ENCODE assay signal across 12 cellular contexts in the genomic region with DNA sequence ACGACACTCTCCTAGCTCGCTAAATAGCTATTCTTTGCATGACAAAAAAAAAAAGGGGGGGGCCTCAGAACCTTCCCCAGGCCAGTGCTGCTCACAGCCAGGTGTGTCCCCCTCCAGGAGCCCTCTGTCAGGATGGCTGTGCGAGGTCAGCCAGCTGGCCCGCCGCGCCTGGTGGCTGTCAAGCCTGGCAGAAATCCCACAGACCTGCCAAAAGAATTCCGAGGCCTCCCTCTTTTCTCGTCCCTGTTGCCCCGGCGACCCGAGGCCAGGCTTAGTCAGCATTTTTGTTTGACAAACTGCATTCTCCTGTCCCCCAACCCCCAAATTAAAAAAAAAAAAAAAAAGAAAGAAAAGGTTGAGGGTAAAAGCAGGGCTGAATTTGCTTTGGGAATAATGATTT.
DNase-seq lines count a peak whose midpoint lies in the region; ATAC-seq and TF ChIP-seq lines count a peak whose summit lies in the region.
"Had no signal": no experiment of that assay in that cellular context is flagged by ENCODE, and none has a peak within 500 bp of the region (broad histone marks: within the 10 kb centered on the region; RNA-seq: fewer than 3 reads in every experiment).

No MANE protein-coding gene starts in this region.

- H3K4me3 ChIP-seq in H7 (ENCODE audit: insufficient read depth, low read depth, low read length) (no peak overlapping the region), ascending aorta (peak overlapping the region in 1 of 2 donors; percentile 18), hepatocyte (no peak overlapping the region), psoas muscle (peak overlapping the region; percentile 46)

- DNase-seq in H7 (peak; percentile 55), ascending aorta (ENCODE audit: low spot score in 2 of 2) (peak in 1 of 2 donors; percentile 69), hepatocyte (ENCODE audit: low spot score) (peak; percentile 39), psoas muscle (peak; percentile 50 to 74), NCI-H524 treated with DMSO at 0.1 percent for 48 hours (lab: John Stamatoyannopoulos, UW) (no peak)
- no peak for DNase-seq in effector memory CD8-positive, alpha-beta T cell
- DNase-seq: GDM1, NCI-H1048 had no signal

- H3K27ac Mint-ChIP-seq in effector memory CD8-positive, alpha-beta T cell = no peak overlapping the region

- H3K4me2 ChIP-seq in hepatocyte = peak overlapping the region; percentile 60

- H3K9me3 ChIP-seq in ascending aorta = no peaks in the 10 kb centered on the region
- H3K9me3 ChIP-seq in hepatocyte (ENCODE audit: low read depth) = no peaks in the 10 kb centered on the region
- no peaks in the 10 kb centered on the region for H3K9me3 ChIP-seq in psoas muscle

- ATAC-seq in psoas muscle (peak; percentile 47 to 83 (median 68)), HG03439 (IDR thresholded peaks at IDR 0.05; ENCODE audit: unreplicated experiment) (no peak), HG03378 (IDR thresholded peaks at IDR 0.05; ENCODE audit: unreplicated experiment) (no peak)
- ATAC-seq in effector memory CD8-positive, alpha-beta T cell (replicated peaks) = no peak
- ATAC-seq: HCT116 had no signal

- no peak for TF ChIP-seq CTCF in ascending aorta (IDR thresholded peaks at IDR 0.05)
- TF ChIP-seq CTCF in hepatocyte (IDR thresholded peaks at IDR 0.05; ENCODE audit: poor library complexity) = no peak
- TF ChIP-seq CTCF in psoas muscle (IDR thresholded peaks at IDR 0.05) = no peak

- H3K36me3 Mint-ChIP-seq in effector memory CD8-positive, alpha-beta T cell (ENCODE audit: insufficient read depth) = no peaks in the 10 kb centered on the region

- H3K27me3 Mint-ChIP-seq in effector memory CD8-positive, alpha-beta T cell = peaks cover 8 to 25% of the 10 kb centered on the region in 2 donors

- intact Hi-C loops in ascending aorta (cut with DNase I) (no loop called here), psoas muscle (cut with DNase I) (loop anchor here in 1 of 2 donors (10.0 kb wide), 1 partner anchor 118 kb away; a partner anchor contains a TSS)

- H3K9me3 Mint-ChIP-seq in effector memory CD8-positive, alpha-beta T cell = no peaks in the 10 kb centered on the region

- H3K79me2 ChIP-seq in hepatocyte = peaks cover 64% of the 10 kb centered on the region

- H3K36me3 ChIP-seq in H7 (replicated peaks; ENCODE audit: control insufficient read depth, insufficient read depth, low read length) = no peaks in the 10 kb centered on the region
- H3K36me3 ChIP-seq in ascending aorta = no peaks in the 10 kb centered on the region
- no peaks in the 10 kb centered on the region for H3K36me3 ChIP-seq in hepatocyte (replicated peaks; ENCODE audit: insufficient read depth, low read depth)
- peaks cover 0 to 5% of the 10 kb centered on the region in 2 donors for H3K36me3 ChIP-seq in psoas muscle (ENCODE audit: insufficient read depth in 1 of 2, low read depth in 1 of 2)

- no peak overlapping the region for H2AFZ ChIP-seq in hepatocyte

- peaks cover 2 to 3% of the 10 kb centered on the region in 2 donors for H3K4me1 Mint-ChIP-seq in effector memory CD8-positive, alpha-beta T cell (ENCODE audit: low read depth in 2 of 2)

- no peaks in the 10 kb centered on the region for H3K9me2 ChIP-seq in hepatocyte (replicated peaks; ENCODE audit: insufficient read depth)

- 37% methylated on average over 11 of the region's 11 CpGs for WGBS in hepatocyte (ENCODE audit: low lambda C conversion rate, missing lambda C conversion rate)
- WGBS in psoas muscle, 3 donors = 7 to 11% (median 8%) methylated on average over 11 of the region's 11 CpGs

- H3K27ac ChIP-seq in ascending aorta (peak overlapping the region; percentile 37 to 47), hepatocyte (peak overlapping the region; percentile 40), psoas muscle (peak overlapping the region; percentile 52)
- H3K27ac ChIP-seq: epithelial cell of prostate had no signal

- no peak overlapping the region for H3K4me3 Mint-ChIP-seq in effector memory CD8-positive, alpha-beta T cell

- H3K27me3 ChIP-seq in H7 (ENCODE audit: control insufficient read depth, insufficient read depth, low read length) (no peaks in the 10 kb centered on the region), ascending aorta (no peaks in the 10 kb centered on the region), hepatocyte (no peaks in the 10 kb centered on the region), psoas muscle (ENCODE audit: insufficient read depth in 3 of 3, low read length in 2 of 3) (no peaks in the 10 kb centered on the region)

- no peaks in the 10 kb centered on the region for H4K20me1 ChIP-seq in hepatocyte (ENCODE audit: insufficient read depth, poor library complexity, severe bottlenecking)

- H3K4me1 ChIP-seq in ascending aorta (peaks cover 0 to 59% of the 10 kb centered on the region in 2 donors), hepatocyte (ENCODE audit: insufficient read depth) (peaks cover 35% of the 10 kb centered on the region), psoas muscle (peaks cover 36% of the 10 kb centered on the region)

Comparison
In these comparisons a context has a peak if more than half of its experiments do, and no peak if none do; other contexts are left out.
1. DNase-seq: peak in H7 (single experiment), hepatocyte (single experiment) and psoas muscle (2 of 2); none in NCI-H524 treated with DMSO at 0.1 percent for 48 hours (single experiment) and effector memory CD8-positive, alpha-beta T cell (0 of 3).
2. ATAC-seq: peak in psoas muscle (4 of 4); none in HG03439 (single experiment), HG03378 (single experiment) and effector memory CD8-positive, alpha-beta T cell (single experiment).
3. Peak in every context shown above with its lines, with median percentiles within 50 percentile points of each other: H3K27ac ChIP-seq.